18 cellular contexts compared by ENCODE assay signal in the genomic region with DNA sequence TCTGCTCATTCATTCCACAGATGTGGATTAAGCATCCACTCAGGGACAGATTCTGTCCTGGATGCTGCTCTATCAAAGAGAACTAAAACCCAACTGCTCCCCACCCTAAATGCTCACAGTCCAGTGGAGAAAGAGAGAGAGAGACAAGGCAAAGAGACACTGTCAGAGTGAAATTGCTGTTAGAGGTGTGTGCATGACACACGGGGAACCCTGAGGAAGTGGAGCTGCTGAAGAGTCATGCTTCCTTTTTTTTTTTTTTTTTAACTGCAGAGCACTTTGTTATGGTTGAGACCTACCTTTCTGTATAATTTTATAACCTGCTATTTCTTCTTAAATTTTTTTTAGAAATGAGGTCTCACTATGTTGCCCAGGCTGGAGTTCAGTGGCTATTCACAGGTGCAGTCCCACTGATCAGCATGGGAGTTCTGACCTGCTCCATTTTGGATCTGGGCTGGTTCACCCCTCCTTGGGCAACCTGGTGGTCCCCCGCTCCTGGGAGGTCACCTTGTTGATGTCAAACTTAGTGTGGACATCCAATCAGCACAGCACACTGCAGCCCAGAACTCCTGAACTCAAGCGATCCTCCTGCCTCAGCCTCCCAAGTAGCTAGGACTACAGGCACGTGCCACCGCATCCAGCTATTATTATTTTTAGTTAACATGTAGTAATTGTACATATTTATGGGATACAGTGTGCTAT. TPM values are rescaled to one million over a fixed set of nuclear protein-coding genes. Genes with fewer than 3 reads are reported as not detected.
DNase-seq lines count a peak whose midpoint lies in the region; ATAC-seq, FAIRE-seq and TF ChIP-seq lines count a peak whose summit lies in the region.
"Had no signal": no experiment of that assay in that cellular context is flagged by ENCODE, and none has a peak within 500 bp of the region (broad histone marks: within the 10 kb centered on the region; RNA-seq: fewer than 3 reads in every experiment).

No MANE protein-coding gene starts in this region.

- no peak overlapping the region for H3K9ac ChIP-seq in GM12878 (ENCODE audit: control insufficient read depth, insufficient read depth, low read length)

- SMC1A ChIA-PET in GM12878 (lab: Charles Lee; ENCODE audit: uncharacterized antibody, unreplicated experiment) = interaction anchor here (0.6 to 14.1 kb wide), 12 partner anchors 12 to 1529 kb away, joined by 3 to 375 read pairs (median 10); partner anchors contain the start of gene PSTPIP1

- H3K4me3 ChIP-seq in GM12878 (no peak overlapping the region), upper lobe of right lung (no peak overlapping the region)
- H3K4me3 ChIP-seq: heart right ventricle, sigmoid colon, SJSA1 had no signal

- peak; percentile 17 for DNase-seq in stimulated activated CD4-positive, alpha-beta T cell treated with anti-CD3 and anti-CD28 coated beads, Interleukin-15, amount 100 ng/mL, for 24 hours
- no peak for DNase-seq in stimulated activated CD4-positive, alpha-beta T cell treated with anti-CD3 and anti-CD28 coated beads, Interleukin-12 subunit alpha, Interleukin-12 subunit beta, amount 100 ng/mL, for 4 hours
- DNase-seq in NOMO-1 treated with DMSO at 0.1 percent for 48 hours (lab: John Stamatoyannopoulos, UW; ENCODE audit: unreplicated experiment) = peak; percentile 73
- no peak for DNase-seq in GM12878 (ENCODE audit: low read depth, low spot score)
- DNase-seq in upper lobe of right lung = no peak
- DNase-seq in NCI-H748 (lab: John Stamatoyannopoulos, UW; ENCODE audit: unreplicated experiment) = no peak
- DNase-seq in amniotic stem cell (lab: John Stamatoyannopoulos, UW) = no peak
- no peak for DNase-seq in NCI-H146 (lab: John Stamatoyannopoulos, UW)
- DNase-seq: dermis blood vessel endothelial cell; heart right ventricle; NCI-H1105; nucleus accumbens; sigmoid colon; stimulated activated CD4-positive, alpha-beta T cell treated with anti-CD3 and anti-CD28 coated beads, Interleukin-4, amount 100 ng/mL, for 24 hours had no signal

- peak; percentile 73 for ATAC-seq in GM12878
- peak; percentile 44 for ATAC-seq in upper lobe of right lung
- ATAC-seq: heart right ventricle, HepG2 had no signal

- H3K9me3 ChIP-seq in GM12878 (replicated peaks; ENCODE audit: control insufficient read depth, insufficient read depth, low read length) (no peaks in the 10 kb centered on the region; the same call in 2 of the 3 replicates), upper lobe of right lung (no peaks in the 10 kb centered on the region)
- H3K9me3 ChIP-seq: sigmoid colon, SJSA1 had no signal

- 61% methylated on average over 5 of the region's 5 CpGs for WGBS in GM12878 (ENCODE audit: insufficient coverage, insufficient replicate concordance, low lambda C conversion rate, missing lambda C conversion rate)

- TF ChIP-seq POLR2A in GM12878 (IDR thresholded peaks at IDR 0.05; ENCODE audit: low read depth, low read length) = no peak

- no peak overlapping the region for H3K4me2 ChIP-seq in GM12878 (ENCODE audit: control insufficient read depth, insufficient read depth)

- CTCF ChIA-PET in GM12878 (lab: Yijun Ruan, JAX) = interaction anchor here (1.1 to 16.6 kb wide), 10 partner anchors 11 to 567 kb away, joined by 3 to 483 read pairs (median 8); no protein-coding TSS in a partner anchor

- in situ Hi-C loops in GM12878 (cut with MboI) = no loop called here

- H3K27ac ChIP-seq in GM12878 (ENCODE audit: control insufficient read depth, insufficient read depth) (no peak overlapping the region), upper lobe of right lung (no peak overlapping the region)
- H3K27ac ChIP-seq: heart right ventricle, sigmoid colon, SJSA1 had no signal

- TF ChIP-seq EP300 in GM12878 (IDR thresholded peaks at IDR 0.05; ENCODE audit: borderline replicate concordance in 1 of 2, control insufficient read depth in 1 of 2, low read depth in 2 of 2, low read length in 2 of 2) = no peak

- intact Hi-C loops in GM12878 (cut with micrococcal nuclease; ENCODE audit: unreplicated experiment) (no loop called here), upper lobe of right lung (cut with DNase I) (no loop called here)

- H3K79me2 ChIP-seq in GM12878 (ENCODE audit: control insufficient read depth, insufficient read depth, low read length) = no peaks in the 10 kb centered on the region

- no peak overlapping the region for H2AFZ ChIP-seq in GM12878 (ENCODE audit: control insufficient read depth, low read depth, low read length)

- TF ChIP-seq CTCF in GM12878 (IDR thresholded peaks at IDR 0.05 in 2 of 3, conservative IDR thresholded peaks at IDR 0.05 in 1 of 3; ENCODE audit: control insufficient read depth in 2 of 3, extremely low read depth in 1 of 3, insufficient read depth in 1 of 3, low read depth in 3 of 3, low read length in 3 of 3) (no peak), upper lobe of right lung (IDR thresholded peaks at IDR 0.05) (no peak)

- RAD21 ChIA-PET in GM12878 (lab: Charles Lee; ENCODE audit: unreplicated experiment) = interaction anchor here (0.7 to 15.6 kb wide), 16 partner anchors 11 to 566 kb away, joined by 3 to 259 read pairs (median 5); partner anchors contain the start of gene PSTPIP1

- POLR2A ChIA-PET in GM12878 (lab: Charles Lee) = interaction anchor here (0.6 to 2.4 kb wide), 4 partner anchors 11 to 379 kb away, joined by 3 to 10 read pairs (median 3); no protein-coding TSS in a partner anchor

- no TSS peak for BruUV-seq in GM12878 (replicated peaks; lab: Mats Ljungman, UMichigan)

- no peak for TF ChIP-seq RAD21 in GM12878 (IDR thresholded peaks at IDR 0.05; ENCODE audit: insufficient read depth, low read depth, low read length)

- H4K20me1 ChIP-seq in GM12878 (ENCODE audit: control insufficient read depth, insufficient read depth) = no peaks in the 10 kb centered on the region

- H3K36me3 ChIP-seq in GM12878 (ENCODE audit: control insufficient read depth in 2 of 2, insufficient read depth in 2 of 2, low read length in 1 of 2) = no peaks in the 10 kb centered on the region
- H3K36me3 ChIP-seq in upper lobe of right lung = no peaks in the 10 kb centered on the region
- H3K36me3 ChIP-seq: heart right ventricle, sigmoid colon, SJSA1 had no signal

- H3K4me1 ChIP-seq in GM12878 (ENCODE audit: control insufficient read depth, insufficient read depth, low read length) (no peaks in the 10 kb centered on the region), upper lobe of right lung (no peaks in the 10 kb centered on the region)
- H3K4me1 ChIP-seq: SJSA1 had no signal

- H3K27me3 ChIP-seq in GM12878 (replicated peaks in 1 of 2; ENCODE audit: control insufficient read depth in 2 of 2, insufficient read depth in 2 of 2, low read length in 1 of 2) (no peaks in the 10 kb centered on the region; a peak in 1 of 4 replicates), upper lobe of right lung (no peaks in the 10 kb centered on the region)
- H3K27me3 ChIP-seq: heart right ventricle, sigmoid colon had no signal

- FAIRE-seq in GM12878 (lab: Jason Lieb, UNC) = no peak
- FAIRE-seq: H54, HepG2 had no signal

TF ChIP-seq in GM12878, 131 proteins besides CTCF, POLR2A, EP300 and RAD21 (continues in another document):
- TF ChIP-seq CHD1 (IDR thresholded peaks at IDR 0.05; ENCODE audit: low read depth, low read length) = no peak
- no peak for TF ChIP-seq CBX5 (IDR thresholded peaks at IDR 0.05; ENCODE audit: low read depth)
- no peak for TF ChIP-seq SP1 (IDR thresholded peaks at IDR 0.05; ENCODE audit: low read depth, low read length)
- TF ChIP-seq RFX5 (IDR thresholded peaks at IDR 0.05; ENCODE audit: low read depth, low read length) = no peak
- no peak for TF ChIP-seq IRF4 (IDR thresholded peaks at IDR 0.05; ENCODE audit: low read depth, low read length)
- TF ChIP-seq ETV6 (conservative IDR thresholded peaks at IDR 0.05 in 1 of 2, IDR thresholded peaks at IDR 0.05 in 1 of 2; ENCODE audit: borderline replicate concordance in 1 of 2, low read depth in 1 of 2) = peak in 1 of 2 experiments; percentile 26; a peak in 1 of 4 replicates
- 0 out of 2 replicates have a peak, but pooled peaks have one; percentile 43 for TF ChIP-seq ATF7 (IDR thresholded peaks at IDR 0.05; ENCODE audit: low read depth)

RNA-seq across cellular contexts. Expression of gene PSTPIP1, which starts 18.2 kb away (rescaled TPM):
- total RNA-seq in GM12878 (2013; cell fraction: nucleolus; rRNA removed) = 1.4 and 1.9 TPM in 2 replicates
- total RNA-seq in GM12878 (2014; rRNA removed) = 20.1 and 22.6 TPM in 2 replicates
- total RNA-seq in GM12878 (2014; rRNA removed; fragmentation: Illumina TruSeq; extraction: Trizol) = 11.2 and 12.0 TPM in 2 replicates
- total RNA-seq in GM12878 (2021) = 28.6 and 29.3 TPM in 2 replicates
- 4.1 TPM for polyA plus RNA-seq in GM12878 (2011; ENCODE audit: low read depth)
- 2.4 and 3.9 TPM in 2 replicates for polyA plus RNA-seq in GM12878 (2011; rRNA removed)
- polyA plus RNA-seq in GM12878 (2011; cell fraction: cytosol; rRNA removed) = 5.2 and 7.5 TPM in 2 replicates
- polyA plus RNA-seq in GM12878 (2011; cell fraction: nucleus; rRNA removed) = 20.8 and 25.0 TPM in 2 replicates
- 9.7 and 13.0 TPM in 2 replicates for polyA plus RNA-seq in GM12878 (2012)
- polyA plus RNA-seq in GM12878 (2014; fragmentation: Illumina TruSeq; extraction: Trizol) = 1.8 and 8.8 TPM in 2 replicates
- 1 to 10 TPM in 1 of 2 experiments, under 1 TPM in 1; 0.50 to 5.7 TPM for polyA plus RNA-seq in GM12878 (2014; fragmentation: Nextera tagmentation; extraction: Ambion mirVana)
- 23.8 and 23.9 TPM in 2 replicates for polyA plus RNA-seq in GM12878 (2014; rRNA removed)
- 10 to 100 TPM; 17.8 to 19.0 TPM for polyA plus RNA-seq in GM12878 (2016; fragmentation: Nextera tagmentation; extraction: Ambion mirVana)
- polyA minus RNA-seq in GM12878 (2011; rRNA and poly(A)+ RNA removed) = 1.3 and 3.0 TPM in 2 replicates
- 1.5 and 3.3 TPM in 2 replicates for polyA minus RNA-seq in GM12878 (2011; cell fraction: cytosol; rRNA and poly(A)+ RNA removed)
- 6.8 and 11.0 TPM in 2 replicates for polyA minus RNA-seq in GM12878 (2011; cell fraction: nucleus; rRNA and poly(A)+ RNA removed)
- total RNA-seq in upper lobe of right lung = 16.0 TPM
- total RNA-seq: kidney epithelial cell, SJSA1 had no signal

RNA-seq across cellular contexts. Expression of gene RCN2, which starts 45.2 kb away (rescaled TPM):
- 15.9 and 16.7 TPM in 2 replicates for total RNA-seq in GM12878 (2013; cell fraction: nucleolus; rRNA removed)
- total RNA-seq in GM12878 (2014; rRNA removed) = 5.0 and 6.0 TPM in 2 replicates
- total RNA-seq in GM12878 (2014; rRNA removed; fragmentation: Illumina TruSeq; extraction: Trizol) = 12.1 and 12.9 TPM in 2 replicates
- total RNA-seq in GM12878 (2021) = 7.3 and 7.9 TPM in 2 replicates
- polyA plus RNA-seq in GM12878 (2011; ENCODE audit: low read depth) = 6.1 TPM
- 27.5 and 49.7 TPM in 2 replicates for polyA plus RNA-seq in GM12878 (2011; rRNA removed)
- polyA plus RNA-seq in GM12878 (2011; cell fraction: cytosol; rRNA removed) = 6.1 and 7.3 TPM in 2 replicates
- 8.8 and 11.8 TPM in 2 replicates for polyA plus RNA-seq in GM12878 (2011; cell fraction: nucleus; rRNA removed)
- polyA plus RNA-seq in GM12878 (2012) = 13.1 and 17.2 TPM in 2 replicates
- polyA plus RNA-seq in GM12878 (2014; fragmentation: Illumina TruSeq; extraction: Trizol) = 13.5 and 15.9 TPM in 2 replicates
- 10 to 100 TPM in 1 of 2 experiments, 1 to 10 TPM in 1; 4.9 to 12.8 TPM for polyA plus RNA-seq in GM12878 (2014; fragmentation: Nextera tagmentation; extraction: Ambion mirVana)
- polyA plus RNA-seq in GM12878 (2014; rRNA removed) = 11.6 and 12.7 TPM in 2 replicates
- 10 to 100 TPM; 37.2 to 41.0 TPM for polyA plus RNA-seq in GM12878 (2016; fragmentation: Nextera tagmentation; extraction: Ambion mirVana)
- 1.7 and 4.6 TPM in 2 replicates for polyA minus RNA-seq in GM12878 (2011; rRNA and poly(A)+ RNA removed)
- 1.6 and 4.5 TPM in 2 replicates for polyA minus RNA-seq in GM12878 (2011; cell fraction: cytosol; rRNA and poly(A)+ RNA removed)
- polyA minus RNA-seq in GM12878 (2011; cell fraction: nucleus; rRNA and poly(A)+ RNA removed) = 1.7 and 4.0 TPM in 2 replicates
- total RNA-seq in upper lobe of right lung = 39.4 TPM

Comparison
In these comparisons a context has a peak if more than half of its experiments do, and no peak if none do; other contexts are left out.
1. DNase-seq: peak in stimulated activated CD4-positive, alpha-beta T cell treated with anti-CD3 and anti-CD28 coated beads, Interleukin-15, amount 100 ng/mL, for 24 hours (single experiment) and NOMO-1 treated with DMSO at 0.1 percent for 48 hours (single experiment); none in stimulated activated CD4-positive, alpha-beta T cell treated with anti-CD3 and anti-CD28 coated beads, Interleukin-12 subunit alpha, Interleukin-12 subunit beta, amount 100 ng/mL, for 4 hours (single experiment), GM12878 (single experiment), upper lobe of right lung (single experiment), NCI-H748 (single experiment), amniotic stem cell (single experiment) and NCI-H146 (single experiment).